ENCODE assay signal across 7 cellular contexts in the genomic region with DNA sequence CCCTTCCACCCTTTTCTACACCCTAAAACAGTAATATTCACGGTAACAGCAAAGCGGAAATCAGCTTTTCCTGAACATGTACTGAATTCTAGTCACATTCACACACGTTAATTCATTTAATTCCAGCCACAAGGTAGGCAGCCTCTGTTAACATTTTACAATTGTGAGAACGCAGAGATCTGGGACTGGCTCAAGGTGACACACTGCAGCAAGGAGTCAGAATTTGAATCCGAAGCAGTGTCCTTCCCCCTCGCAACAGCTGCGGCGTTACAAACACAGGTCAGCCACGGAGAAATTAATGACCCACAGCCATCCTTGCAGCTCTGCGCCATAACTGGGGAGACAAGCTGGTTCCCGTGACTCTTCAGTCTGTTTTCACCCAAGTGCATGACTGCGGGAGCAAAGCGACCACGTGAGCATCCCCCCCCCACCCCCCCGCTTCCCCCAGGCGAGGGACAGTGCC. TPM values are rescaled to one million over a fixed set of nuclear protein-coding genes. Genes with fewer than 3 reads are reported as not detected.
DNase-seq lines count a peak whose midpoint lies in the region; ATAC-seq and TF ChIP-seq lines count a peak whose summit lies in the region.

No MANE protein-coding gene starts in this region.

- ATAC-seq in GM18907 (IDR thresholded peaks at IDR 0.05; ENCODE audit: unreplicated experiment) (peak; percentile 2), HG02588 (IDR thresholded peaks at IDR 0.05; ENCODE audit: unreplicated experiment) (no peak)

- no peak for DNase-seq in Jurkat, Clone E6-1 (ENCODE audit: low read depth, low spot score)
- DNase-seq in cardiac fibroblast (ENCODE audit: low read depth in 2 of 2) (no peak), lung microvascular endothelial cell (ENCODE audit: low read depth in 2 of 2) (peak; percentile 58 to 64), GM13977 (ENCODE audit: low spot score) (no peak)

- H3K27ac ChIP-seq in urinary bladder (ENCODE audit: low read depth): peak overlapping the region; percentile 80

- in situ Hi-C loops in GM13977 (cut with MboI; ENCODE audit: low pct_unique_long_range_greater_than_20kb, low sequenced_read_pairs, unreplicated experiment): no loop called here

- H3K36me3 ChIP-seq in urinary bladder (ENCODE audit: insufficient read depth): peaks cover 3% of the 10 kb centered on the region

- peak overlapping the region; percentile 61 for H3K4me3 ChIP-seq in Jurkat, Clone E6-1 (ENCODE audit: low read length)
- peak overlapping the region; percentile 81 to 88 for H3K4me3 ChIP-seq in cardiac fibroblast (replicated peaks in 1 of 2; ENCODE audit: low read depth in 2 of 2, low read length in 2 of 2)
- peak overlapping the region; percentile 96 for H3K4me3 ChIP-seq in urinary bladder (ENCODE audit: low read depth, low read length)

- TF ChIP-seq CTCF in cardiac fibroblast (IDR thresholded peaks at IDR 0.05; ENCODE audit: low read depth, low read length) (no peak), GM13977 (IDR thresholded peaks at IDR 0.05; ENCODE audit: extremely low read depth, insufficient read depth, missing control alignments) (no peak)

- H3K4me1 ChIP-seq in urinary bladder (ENCODE audit: insufficient read depth): no peaks in the 10 kb centered on the region

- 5% methylated on average over 16 of the region's 16 CpGs for WGBS in urinary bladder

RNA-seq across cellular contexts. Expression of gene SLC20A1, which starts 0.8 kb away (rescaled TPM):
- 55.1 TPM for polyA plus RNA-seq in Jurkat, Clone E6-1 (2012; ENCODE audit: insufficient read depth, insufficient read length)
- 12.9 and 20.0 TPM in 2 replicates for total RNA-seq in lung microvascular endothelial cell
- total RNA-seq in urinary bladder: 59.7 TPM
- 19.6 TPM for polyA plus RNA-seq in urinary bladder

Comparison
In these comparisons a context has a peak if more than half of its experiments do, and no peak if none do; other contexts are left out.
1. DNase-seq: peak in lung microvascular endothelial cell (2 of 2); none in Jurkat, Clone E6-1 (single experiment), cardiac fibroblast (0 of 2) and GM13977 (single experiment).
2. Peak in every context shown above with its lines, with median percentiles within 50 percentile points of each other: H3K4me3 ChIP-seq.